In the genomic region with DNA sequence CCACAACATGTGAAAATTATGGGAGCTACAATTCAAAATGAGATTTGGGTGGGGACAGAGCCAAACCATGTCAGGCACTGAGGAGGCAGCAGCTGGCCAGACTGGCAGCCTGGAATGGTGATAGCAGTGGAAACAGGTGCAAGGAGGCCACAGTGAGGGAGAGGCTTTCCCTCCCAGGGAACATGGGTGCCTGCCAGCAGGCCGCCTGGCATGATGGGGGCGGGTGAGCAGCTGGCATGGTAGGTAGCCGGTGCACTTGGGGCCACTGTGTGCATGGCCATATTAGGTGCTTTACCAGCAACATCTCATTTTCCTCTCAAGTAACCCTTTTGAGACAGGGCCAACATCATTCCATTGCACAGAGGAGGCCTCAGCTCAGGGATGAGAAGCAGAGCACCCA, we compare ENCODE assay signal across 16 cellular contexts. TPM values are rescaled to one million over a fixed set of nuclear protein-coding genes. Genes with fewer than 3 reads are reported as not detected.
A peak's percentile ranks its signal among the peaks of the same experiment; 100 is the strongest.
DNase-seq lines count a peak whose midpoint lies in the region; ATAC-seq and TF ChIP-seq lines count a peak whose summit lies in the region.
"Had no signal": no experiment of that assay in that cellular context is flagged by ENCODE, and none has a peak within 500 bp of the region (broad histone marks: within the 10 kb centered on the region; RNA-seq: fewer than 3 reads in every experiment).

No MANE protein-coding gene starts in this region.

- no peak overlapping the region for H3K4me3 Mint-ChIP-seq in osteocyte (ENCODE audit: unreplicated experiment)
- H3K4me3 Mint-ChIP-seq: CD14-positive monocyte, H9 had no signal

- peak; percentile 24 for DNase-seq in left ventricle myocardium inferior
- DNase-seq in right cardiac atrium: no peak
- DNase-seq in coronary artery (ENCODE audit: low spot score): peak; percentile 35
- DNase-seq in osteocyte (ENCODE audit: extremely low spot score, unreplicated experiment): peak; percentile 48
- no peak for DNase-seq in Ammon's horn (ENCODE audit: low spot score)
- no peak for DNase-seq in A172 (ENCODE audit: low spot score)
- DNase-seq: EL, H9, MG63, NCI-H1092 treated with DMSO at 0.1 percent for 48 hours, NCI-H187, NCI-H69, OCI-M1 had no signal

- H3K36me3 ChIP-seq in left ventricle myocardium inferior: no peaks in the 10 kb centered on the region
- H3K36me3 ChIP-seq: MG63 had no signal

- peaks cover 33% of the 10 kb centered on the region for H3K27me3 Mint-ChIP-seq in osteocyte (ENCODE audit: unreplicated experiment)

- H3K9me3 Mint-ChIP-seq in osteocyte (ENCODE audit: unreplicated experiment): no peaks in the 10 kb centered on the region
- H3K9me3 Mint-ChIP-seq: CD14-positive monocyte, H9 had no signal

- H3K36me3 Mint-ChIP-seq in osteocyte (ENCODE audit: unreplicated experiment): no peaks in the 10 kb centered on the region
- H3K36me3 Mint-ChIP-seq: CD14-positive monocyte had no signal

- TF ChIP-seq CTCF in left ventricle myocardium inferior (IDR thresholded peaks at IDR 0.05; ENCODE audit: borderline replicate concordance): no peak
- TF ChIP-seq CTCF in coronary artery (IDR thresholded peaks at IDR 0.05): no peak
- TF ChIP-seq CTCF in osteocyte (IDR thresholded peaks at IDR 0.05): no peak

- H3K4me3 ChIP-seq in left ventricle myocardium inferior (no peak overlapping the region), right cardiac atrium (ENCODE audit: low read length) (no peak overlapping the region), coronary artery (no peak overlapping the region)
- H3K4me3 ChIP-seq: MG63 had no signal

- WGBS in right cardiac atrium: 78% methylated on average over 3 of the region's 3 CpGs

- H3K9me3 ChIP-seq in left ventricle myocardium inferior (replicated peaks) (no peaks in the 10 kb centered on the region), right cardiac atrium (ENCODE audit: control insufficient read depth, low read length) (no peaks in the 10 kb centered on the region)
- H3K9me3 ChIP-seq: MG63 had no signal

- H3K4me1 Mint-ChIP-seq in osteocyte (ENCODE audit: unreplicated experiment): no peaks in the 10 kb centered on the region

- H3K27me3 ChIP-seq in left ventricle myocardium inferior (ENCODE audit: low read depth) (peaks cover 30% of the 10 kb centered on the region), right cardiac atrium (ENCODE audit: control insufficient read depth, insufficient read depth) (no peaks in the 10 kb centered on the region)
- H3K27me3 ChIP-seq: MG63 had no signal

- H3K27ac Mint-ChIP-seq in osteocyte (ENCODE audit: unreplicated experiment): no peak overlapping the region
- H3K27ac Mint-ChIP-seq: CD14-positive monocyte, H9 had no signal

- peaks cover 8% of the 10 kb centered on the region for H3K4me1 ChIP-seq in left ventricle myocardium inferior
- peaks cover 2% of the 10 kb centered on the region for H3K4me1 ChIP-seq in right cardiac atrium (ENCODE audit: control insufficient read depth, insufficient read depth, low read length)

- no peak for ATAC-seq in right cardiac atrium
- ATAC-seq in GM21619 (IDR thresholded peaks at IDR 0.05; ENCODE audit: unreplicated experiment): no peak

- intact Hi-C loops in left ventricle myocardium inferior (cut with micrococcal nuclease): loop anchor here (5.0 kb wide), 1 partner anchor 213 kb away; no protein-coding TSS in a partner anchor
- intact Hi-C loops in right cardiac atrium (cut with DNase I): loop anchor here (5.0 to 10.0 kb wide), 3 partner anchors 213 to 391 kb away; no protein-coding TSS in a partner anchor

- no peak overlapping the region for H3K27ac ChIP-seq in left ventricle myocardium inferior (replicated peaks)
- no peak overlapping the region for H3K27ac ChIP-seq in right cardiac atrium (ENCODE audit: low read length)
- no peak overlapping the region for H3K27ac ChIP-seq in coronary artery
- H3K27ac ChIP-seq: RWPE1 had no signal

RNA-seq across cellular contexts. Expression of gene MRPS22, which starts 18.3 kb away (rescaled TPM):
- total RNA-seq in left ventricle myocardium inferior (87.7 TPM), right cardiac atrium (10 to 100 TPM; 51.8 to 68.4 (median 56.4) TPM), osteocyte (30.4 and 35.8 TPM in 2 replicates)
- 91.5 TPM for polyA plus RNA-seq in right cardiac atrium
- total RNA-seq in A172 (2014; rRNA removed; shearing (Covaris generic)): 99.0 and 142 TPM in 2 replicates

Comparison
In these comparisons a context has a peak if more than half of its experiments do, and no peak if none do; other contexts are left out.
1. DNase-seq: peak in left ventricle myocardium inferior (single experiment), coronary artery (single experiment) and osteocyte (single experiment); none in right cardiac atrium (0 of 3), Ammon's horn (single experiment) and A172 (single experiment).